Comparison of ENCODE assay signal across 16 cellular contexts in genomic region chr9:93666279-93666784, GRCh38.
DNase-seq lines count a peak whose midpoint lies in the region; ATAC-seq and TF ChIP-seq lines count a peak whose summit lies in the region.
"Had no signal": no experiment of that assay in that cellular context is flagged by ENCODE, and none has a peak within 500 bp of the region (broad histone marks: within the 10 kb centered on the region; RNA-seq: fewer than 3 reads in every experiment).

No MANE protein-coding gene starts in this region.

- H3K27me3 ChIP-seq in right atrium auricular region = no peaks in the 10 kb centered on the region
- no peaks in the 10 kb centered on the region for H3K27me3 ChIP-seq in heart left ventricle
- H3K27me3 ChIP-seq in neuronal stem cell (ENCODE audit: control insufficient read depth in 3 of 3, insufficient read depth in 3 of 3, low read depth in 1 of 3, low read length in 3 of 3) = no peaks in the 10 kb centered on the region
- H3K27me3 ChIP-seq: BE2C, Peyer's patch had no signal

- DNase-seq in Right ventricle myocardium superior (peak; percentile 29), right atrium auricular region (ENCODE audit: low spot score) (no peak), heart left ventricle (peak in 3 of 5 donors; percentile 11 to 32 (median 11)), neuronal stem cell (ENCODE audit: low spot score) (no peak), KBM-7 (no peak), dedifferentiated amniotic fluid mesenchymal stem cell (ENCODE audit: extremely low spot score) (no peak)
- DNase-seq: CD8-positive, alpha-beta T cell; DMS79 treated with DMSO at 0.1 percent for 48 hours; GDM1; HCEC 1CT; NCI-H1436 treated with DMSO at 0.1 percent for 48 hours; NCI-H2081 had no signal

- TF ChIP-seq CTCF in right atrium auricular region (IDR thresholded peaks at IDR 0.05) (no peak), heart left ventricle (IDR thresholded peaks at IDR 0.05) (no peak)

- ATAC-seq in Right ventricle myocardium superior (ENCODE audit: poor library complexity) (no peak), heart left ventricle (no peak), GM19452 (IDR thresholded peaks at IDR 0.05; ENCODE audit: unreplicated experiment) (no peak)
- ATAC-seq: CD8-positive, alpha-beta T cell had no signal

- peak overlapping the region; percentile 39 for H2BK5ac ChIP-seq in neuronal stem cell (ENCODE audit: low read length)

- no peak overlapping the region for H3K4me3 ChIP-seq in right atrium auricular region
- no peak overlapping the region for H3K4me3 ChIP-seq in heart left ventricle
- H3K4me3 ChIP-seq in neuronal stem cell (ENCODE audit: low read length in 2 of 2) = no peak overlapping the region
- H3K4me3 ChIP-seq: Peyer's patch had no signal

- H2BK12ac ChIP-seq in neuronal stem cell (ENCODE audit: low read length) = no peak overlapping the region

- H3K4me2 ChIP-seq in neuronal stem cell (ENCODE audit: insufficient read depth, low read length, poor library complexity, severe bottlenecking) = no peak overlapping the region

- intact Hi-C loops in Right ventricle myocardium superior (cut with DNase I) (no loop called here), heart left ventricle (cut with DNase I) (no loop called here)

- H3K27ac ChIP-seq in right atrium auricular region = no peak overlapping the region
- H3K27ac ChIP-seq in heart left ventricle = no peak overlapping the region
- H3K27ac ChIP-seq in neuronal stem cell (replicated peaks; ENCODE audit: low read length) = no peak overlapping the region
- H3K27ac ChIP-seq: HL-60, Peyer's patch had no signal

- TF ChIP-seq POLR2A in heart left ventricle (IDR thresholded peaks at IDR 0.05) = no peak

- H3K18ac ChIP-seq in neuronal stem cell (ENCODE audit: low read length) = no peak overlapping the region

- H2AK5ac ChIP-seq in neuronal stem cell (ENCODE audit: low read depth, low read length) = no peak overlapping the region

- no peak overlapping the region for H2BK120ac ChIP-seq in neuronal stem cell (ENCODE audit: low read depth, low read length)

- H4K91ac ChIP-seq in neuronal stem cell (ENCODE audit: low read depth, low read length, poor library complexity) = no peak overlapping the region

- in situ Hi-C loops in KBM-7 (cut with MboI; ENCODE audit: low pct_unique_long_range_greater_than_20kb, low sequenced_read_pairs) = no loop called here

- H3K9ac ChIP-seq in neuronal stem cell (ENCODE audit: low read depth, low read length, poor library complexity) = peak overlapping the region; percentile 2

- no peak overlapping the region for H2BK15ac ChIP-seq in neuronal stem cell (ENCODE audit: low read length)

- H3K23ac ChIP-seq in neuronal stem cell (ENCODE audit: low read depth, low read length, poor library complexity) = peak overlapping the region; percentile 34

- H3K36me3 ChIP-seq in right atrium auricular region (peaks cover 37% of the 10 kb centered on the region), heart left ventricle (peaks cover 0 to 56% (median 44%) of the 10 kb centered on the region in 9 donors), neuronal stem cell (replicated peaks in 1 of 2; ENCODE audit: control insufficient read depth in 2 of 2, insufficient read depth in 2 of 2, low read length in 2 of 2) (peaks cover 12 to 52% of the 10 kb centered on the region in 2 donors)
- H3K36me3 ChIP-seq: BE2C had no signal

- H4K8ac ChIP-seq in neuronal stem cell (ENCODE audit: low read depth, low read length) = no peak overlapping the region

- H2AFZ ChIP-seq in neuronal stem cell (ENCODE audit: low read length) = no peak overlapping the region

- H3K4ac ChIP-seq in neuronal stem cell (ENCODE audit: low read length) = no peak overlapping the region

- 94 to 96% (median 95%) methylated on average over 9 of the region's 9 CpGs for WGBS in heart left ventricle, 4 donors
- WGBS in neuronal stem cell (ENCODE audit: extremely low coverage in 2 of 2, insufficient read length in 2 of 2, insufficient replicate concordance in 1 of 2), 2 donors = no CpG with 5 or more reads among the region's 9 CpGs

- no peak overlapping the region for H3K14ac ChIP-seq in neuronal stem cell (ENCODE audit: low read length)

- H3K79me1 ChIP-seq in neuronal stem cell (ENCODE audit: low read depth, low read length) = peaks cover 5% of the 10 kb centered on the region

- H3K4me1 ChIP-seq in right atrium auricular region = no peaks in the 10 kb centered on the region
- H3K4me1 ChIP-seq in heart left ventricle = no peaks in the 10 kb centered on the region
- H3K4me1 ChIP-seq in neuronal stem cell (ENCODE audit: control insufficient read depth in 2 of 2, insufficient read depth in 1 of 2, low read depth in 1 of 2, low read length in 2 of 2) = peaks cover 7 to 9% of the 10 kb centered on the region in 2 donors
- H3K4me1 ChIP-seq: BE2C, Peyer's patch had no signal

- H3K9me3 ChIP-seq in right atrium auricular region = no peaks in the 10 kb centered on the region
- H3K9me3 ChIP-seq in heart left ventricle = no peaks in the 10 kb centered on the region
- H3K9me3 ChIP-seq in neuronal stem cell (replicated peaks in 1 of 2; ENCODE audit: control insufficient read depth in 2 of 2, insufficient read depth in 1 of 2, low read depth in 1 of 2, low read length in 2 of 2) = peaks cover 0 to 2% of the 10 kb centered on the region in 2 donors
- H3K9me3 ChIP-seq: BE2C, Peyer's patch had no signal

Comparison
In these comparisons a context has a peak if more than half of its experiments do, and no peak if none do; other contexts are left out.
1. DNase-seq: peak in Right ventricle myocardium superior (single experiment) and heart left ventricle (3 of 5); none in right atrium auricular region (single experiment), neuronal stem cell (single experiment), KBM-7 (single experiment) and dedifferentiated amniotic fluid mesenchymal stem cell (single experiment).